In genomic region chr19:50476943-50477264, GRCh38 we compare ENCODE assay signal across 9 cellular contexts. TPM values are rescaled to one million over a fixed set of nuclear protein-coding genes. Genes with fewer than 3 reads are reported as not detected.
DNase-seq lines count a peak whose midpoint lies in the region; ATAC-seq and TF ChIP-seq lines count a peak whose summit lies in the region.
"Had no signal": no experiment of that assay in that cellular context is flagged by ENCODE, and none has a peak within 500 bp of the region (broad histone marks: within the 10 kb centered on the region; RNA-seq: fewer than 3 reads in every experiment).

No MANE protein-coding gene starts in this region.

- H3K4me1 ChIP-seq in ascending aorta, result peaks cover 8 to 12% of the 10 kb centered on the region in 2 donors
- peaks cover 8 to 17% of the 10 kb centered on the region in 2 donors for H3K4me1 ChIP-seq in thoracic aorta (ENCODE audit: control insufficient read depth in 1 of 2, low read depth in 2 of 2)

- H3K27ac ChIP-seq in ascending aorta, result no peak overlapping the region
- no peak overlapping the region for H3K27ac ChIP-seq in thoracic aorta
- H3K27ac ChIP-seq: WERI-Rb-1 had no signal

- peaks cover 41% of the 10 kb centered on the region for H3K36me3 Mint-ChIP-seq in activated T-cell treated with anti-CD3 and anti-CD28 coated beads, Interleukin-2, amount 50 U/mL, for 24 hours (ENCODE audit: low read depth)

- peak overlapping the region; percentile 96 for H3K27ac Mint-ChIP-seq in activated T-cell treated with anti-CD3 and anti-CD28 coated beads, Interleukin-2, amount 50 U/mL, for 24 hours

- intact Hi-C loops in ascending aorta (cut with DNase I) (loop anchor here (1.0 to 5.0 kb wide), 2 partner anchors 34 to 95 kb away; partner anchors contain the start of genes JOSD2 and POLD1), lower leg skin (cut with DNase I; ENCODE audit: low total_unique reads) (no loop called here)

- ATAC-seq in thoracic aorta (ENCODE audit: insufficient number of reproducible peaks, low FRiP score, low read depth), result no peak

- peaks cover 23% of the 10 kb centered on the region for H3K4me1 Mint-ChIP-seq in activated T-cell treated with anti-CD3 and anti-CD28 coated beads, Interleukin-2, amount 50 U/mL, for 24 hours (ENCODE audit: low read depth)

- no peak for TF ChIP-seq POLR2A in lower leg skin (IDR thresholded peaks at IDR 0.05)

- DNase-seq in activated T-cell treated with anti-CD3 and anti-CD28 coated beads, Interleukin-2, amount 50 U/mL, for 24 hours, result no peak
- no peak for DNase-seq in activated T-cell treated with anti-CD3 and anti-CD28 coated beads, Interleukin-2, amount 50 U/mL, for 48 hours
- DNase-seq in ascending aorta (ENCODE audit: low spot score in 2 of 2) (no peak), lower leg skin (ENCODE audit: low spot score in 2 of 2) (no peak), thoracic aorta (ENCODE audit: low spot score) (no peak), NCI-H345 treated with DMSO at 0.1 percent for 48 hours (lab: John Stamatoyannopoulos, UW; ENCODE audit: unreplicated experiment) (no peak), medulla oblongata (ENCODE audit: extremely low spot score) (no peak)
- no peak for DNase-seq in stimulated activated CD4-positive, alpha-beta T cell treated with anti-CD3 and anti-CD28 coated beads, Interleukin-1b, Interleukin-23, amount 100 ng/mL, for 48 hours
- DNase-seq: WERI-Rb-1 had no signal

- H3K4me3 Mint-ChIP-seq in activated T-cell treated with anti-CD3 and anti-CD28 coated beads, Interleukin-2, amount 50 U/mL, for 24 hours, result peak overlapping the region; percentile 98

- H3K27me3 ChIP-seq in ascending aorta, result no peaks in the 10 kb centered on the region
- H3K27me3 ChIP-seq in thoracic aorta (replicated peaks; ENCODE audit: insufficient read depth), result no peaks in the 10 kb centered on the region

- 25 to 27% methylated on average over 15 to 17 of the region's 17 CpGs for WGBS in lower leg skin, 2 donors

- H3K9me3 Mint-ChIP-seq in activated T-cell treated with anti-CD3 and anti-CD28 coated beads, Interleukin-2, amount 50 U/mL, for 24 hours, result no peaks in the 10 kb centered on the region

- peak overlapping the region; percentile 91 to 96 for H3K4me3 ChIP-seq in ascending aorta
- H3K4me3 ChIP-seq in lower leg skin (ENCODE audit: low read depth, poor library complexity, severe bottlenecking), result peak overlapping the region; percentile 82
- peak overlapping the region; percentile 97 for H3K4me3 ChIP-seq in thoracic aorta

- no peaks in the 10 kb centered on the region for H3K9me3 ChIP-seq in ascending aorta
- no peaks in the 10 kb centered on the region for H3K9me3 ChIP-seq in thoracic aorta

- no peak for TF ChIP-seq CTCF in ascending aorta (IDR thresholded peaks at IDR 0.05)
- TF ChIP-seq CTCF in lower leg skin (IDR thresholded peaks at IDR 0.05), result no peak
- no peak for TF ChIP-seq CTCF in thoracic aorta (IDR thresholded peaks at IDR 0.05)

- H3K27me3 Mint-ChIP-seq in activated T-cell treated with anti-CD3 and anti-CD28 coated beads, Interleukin-2, amount 50 U/mL, for 24 hours, result no peaks in the 10 kb centered on the region

- H3K36me3 ChIP-seq in ascending aorta, result peaks cover 27 to 30% of the 10 kb centered on the region in 2 donors
- peaks cover 28% of the 10 kb centered on the region for H3K36me3 ChIP-seq in thoracic aorta
- H3K36me3 ChIP-seq: WERI-Rb-1 had no signal

RNA-seq across cellular contexts. Expression of gene GARIN5A, which starts 0.3 kb away (rescaled TPM):
- total RNA-seq in ascending aorta (not detected), lower leg skin (1 to 10 TPM; 1.7 to 5.9 (median 3.3) TPM), thoracic aorta (under 1 TPM in 1 of 2 donors, not detected in 1; 0.56 TPM)

RNA-seq across cellular contexts. Expression of gene EMC10, which starts 0.6 kb away (rescaled TPM):
- total RNA-seq in ascending aorta (87.9 TPM), lower leg skin (10 to 100 TPM; 35.1 to 93.5 (median 67.5) TPM), thoracic aorta (100 to 1,000 TPM in 1 of 2 donors, 10 to 100 TPM in 1; 85.6 to 139 TPM)

RNA-seq across cellular contexts. Expression of gene JOSD2, which starts 34.1 kb away (rescaled TPM):
- total RNA-seq in ascending aorta (169 TPM), lower leg skin (10 to 100 TPM in 3 of 4 donors, 1 to 10 TPM in 1; 8.5 to 25.0 (median 21.2) TPM), thoracic aorta (10 to 100 TPM; 11.6 to 34.7 TPM)

RNA-seq across cellular contexts. Expression of gene ASPDH, which starts 36.8 kb away (rescaled TPM):
- total RNA-seq in ascending aorta, result not detected
- not detected for total RNA-seq in lower leg skin
- not detected for total RNA-seq in thoracic aorta

RNA-seq across cellular contexts. Expression of gene MYBPC2, which starts 44.2 kb away (rescaled TPM):
- not detected for total RNA-seq in ascending aorta
- total RNA-seq in lower leg skin, result 1 to 10 TPM in 1 of 4 donors, under 1 TPM in 2, not detected in 1; 0.05 to 1.3 (median 0.15) TPM
- total RNA-seq in thoracic aorta, result under 1 TPM in 1 of 2 donors, not detected in 1; 0.14 TPM
